19 cellular contexts compared by ENCODE assay signal in genomic region chr20:48003021-48003420, GRCh38.
DNase-seq lines count a peak whose midpoint lies in the region; ATAC-seq and TF ChIP-seq lines count a peak whose summit lies in the region.
"Had no signal": no experiment of that assay in that cellular context is flagged by ENCODE, and none has a peak within 500 bp of the region (broad histone marks: within the 10 kb centered on the region; RNA-seq: fewer than 3 reads in every experiment).

No MANE protein-coding gene starts in this region.

- POLR2A ChIA-PET in OCI-LY7 (lab: Charles Lee): interaction anchor here (0.6 to 1.7 kb wide), 6 partner anchors 9 to 1185 kb away, joined by 3 to 11 read pairs (median 3); no protein-coding TSS in a partner anchor

- H3K27ac ChIP-seq in OCI-LY7 (ENCODE audit: low read depth, low read length, poor library complexity, severe bottlenecking): peak overlapping the region; percentile 99
- H3K27ac ChIP-seq: PC-9, RWPE1 had no signal

- peaks cover 14% of the 10 kb centered on the region for H3K36me3 Mint-ChIP-seq in stimulated activated memory B cell treated with anti-CD40 and anti-IgM and Interleukin-4, amounts not matched to agents 10 μg/mL and 1 μg/mL and 100 μg/mL, for 72 hours

- H3K9me3 ChIP-seq in OCI-LY7 (ENCODE audit: low read length): peaks cover 52% of the 10 kb centered on the region; the same call in 1 of the 2 replicates

- H3K79me2 ChIP-seq in OCI-LY7 (ENCODE audit: insufficient read depth, low read depth, low read length): no peaks in the 10 kb centered on the region

- no peak overlapping the region for H3K4me3 Mint-ChIP-seq in stimulated activated memory B cell treated with anti-CD40 and anti-IgM and Interleukin-4, amounts not matched to agents 10 μg/mL and 1 μg/mL and 100 μg/mL, for 72 hours
- H3K4me3 Mint-ChIP-seq: CD4-positive, alpha-beta T cell had no signal

- peak; percentile 80 for DNase-seq in OCI-LY7 (ENCODE audit: low spot score)
- no peak for DNase-seq in NCI-H510A (lab: John Stamatoyannopoulos, UW)
- DNase-seq: ACHN; Caco-2; CD4-positive, alpha-beta T cell; EL; NCI-H187; NCI-H2107; NCI-H524; NCI-H82; T1000 had no signal

- H3K36me3 ChIP-seq in OCI-LY7 (ENCODE audit: insufficient read depth, low read length): peaks cover 31% of the 10 kb centered on the region

- H3K4me1 Mint-ChIP-seq in stimulated activated memory B cell treated with anti-CD40 and anti-IgM and Interleukin-4, amounts not matched to agents 10 μg/mL and 1 μg/mL and 100 μg/mL, for 72 hours: peaks cover 65% of the 10 kb centered on the region

- no peak for TF ChIP-seq CTCF in OCI-LY7 (conservative IDR thresholded peaks at IDR 0.05; ENCODE audit: low read length)

- BruUV-seq in OCI-LY7 (replicated peaks; lab: Mats Ljungman, UMichigan): no TSS peak

- CTCF ChIA-PET in OCI-LY7 (lab: Charles Lee; ENCODE audit: unreplicated experiment): no interaction called here

- peak overlapping the region; percentile 73 for H3K4me2 ChIP-seq in OCI-LY7 (ENCODE audit: low read length)
- H3K4me2 ChIP-seq: PC-9 had no signal

- peak; percentile 28 for ATAC-seq in GM18505 (IDR thresholded peaks at IDR 0.05; ENCODE audit: unreplicated experiment)
- ATAC-seq in HG03135 (IDR thresholded peaks at IDR 0.05; ENCODE audit: unreplicated experiment): peak; percentile 11
- ATAC-seq in stimulated activated memory B cell treated with anti-CD40 and anti-IgM and Interleukin-4, amounts not matched to agents 10 μg/mL and 1 μg/mL and 100 μg/mL, for 72 hours: no peak
- no peak for ATAC-seq in GM18517 (IDR thresholded peaks at IDR 0.05; ENCODE audit: unreplicated experiment)
- no peak for ATAC-seq in GM21723 (IDR thresholded peaks at IDR 0.05; ENCODE audit: unreplicated experiment)
- ATAC-seq in HG03108 (IDR thresholded peaks at IDR 0.05; ENCODE audit: unreplicated experiment): no peak

- H3K27ac Mint-ChIP-seq in stimulated activated memory B cell treated with anti-CD40 and anti-IgM and Interleukin-4, amounts not matched to agents 10 μg/mL and 1 μg/mL and 100 μg/mL, for 72 hours: peak overlapping the region; percentile 53
- H3K27ac Mint-ChIP-seq: CD4-positive, alpha-beta T cell had no signal

- no peak for TF ChIP-seq POLR2A in GM18505 (IDR thresholded peaks at IDR 0.05; ENCODE audit: borderline replicate concordance, extremely low read depth, insufficient read depth, insufficient read length)

- H3K27me3 Mint-ChIP-seq in stimulated activated memory B cell treated with anti-CD40 and anti-IgM and Interleukin-4, amounts not matched to agents 10 μg/mL and 1 μg/mL and 100 μg/mL, for 72 hours: no peaks in the 10 kb centered on the region

- H2AFZ ChIP-seq in OCI-LY7 (ENCODE audit: low read length): peak overlapping the region; percentile 57; the same call in 1 of the 2 replicates
- H2AFZ ChIP-seq: PC-9 had no signal

- H3K4me3 ChIP-seq in OCI-LY7 (ENCODE audit: low read depth, low read length, poor library complexity, severe bottlenecking): peak overlapping the region; percentile 55
- H3K4me3 ChIP-seq: PC-9 had no signal

- peaks cover 62% of the 10 kb centered on the region for H3K4me1 ChIP-seq in OCI-LY7 (ENCODE audit: insufficient read depth, low read length, poor library complexity, severe bottlenecking)
- H3K4me1 ChIP-seq: Caco-2 had no signal

- intact Hi-C loops in OCI-LY7 (cut with micrococcal nuclease; ENCODE audit: unreplicated experiment): loop anchor here (2.0 kb wide), 1 partner anchor 22 kb away; no protein-coding TSS in a partner anchor

- H3K9me2 ChIP-seq in OCI-LY7 (ENCODE audit: insufficient read depth, low read length): no peaks in the 10 kb centered on the region

- no peaks in the 10 kb centered on the region for H4K20me1 ChIP-seq in OCI-LY7 (ENCODE audit: insufficient read depth, low read length)

- H3K9me3 Mint-ChIP-seq in stimulated activated memory B cell treated with anti-CD40 and anti-IgM and Interleukin-4, amounts not matched to agents 10 μg/mL and 1 μg/mL and 100 μg/mL, for 72 hours: peaks cover 10% of the 10 kb centered on the region

Comparison
In these comparisons a context has a peak if more than half of its experiments do, and no peak if none do; other contexts are left out.
1. ATAC-seq: peak in GM18505 (single experiment) and HG03135 (single experiment); none in stimulated activated memory B cell treated with anti-CD40 and anti-IgM and Interleukin-4, amounts not matched to agents 10 μg/mL and 1 μg/mL and 100 μg/mL, for 72 hours (single experiment), GM18517 (single experiment), GM21723 (single experiment) and HG03108 (single experiment).